In the genomic region with DNA sequence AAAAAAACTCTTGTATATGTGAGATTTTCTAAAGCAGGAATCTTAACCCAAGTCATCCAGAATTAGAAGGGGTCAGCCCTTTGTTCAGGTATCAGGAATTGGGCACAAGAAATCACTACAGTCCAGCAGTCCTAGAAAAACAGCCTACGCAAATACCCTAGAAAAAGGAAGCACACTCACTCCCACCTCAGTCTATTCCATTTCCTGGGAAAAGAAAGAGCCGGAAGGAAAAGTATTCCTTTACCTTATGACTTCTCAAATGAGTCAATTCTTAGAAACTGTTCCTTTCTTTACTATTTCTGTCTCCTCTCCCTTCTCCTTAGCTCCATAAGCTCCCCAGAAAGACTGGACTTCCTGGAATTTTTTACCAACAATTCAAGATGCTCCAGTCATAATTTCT, we compare ENCODE assay signal across 15 cellular contexts.
DNase-seq lines count a peak whose midpoint lies in the region; ATAC-seq and TF ChIP-seq lines count a peak whose summit lies in the region.
"Had no signal": no experiment of that assay in that cellular context is flagged by ENCODE, and none has a peak within 500 bp of the region (broad histone marks: within the 10 kb centered on the region; RNA-seq: fewer than 3 reads in every experiment).

No MANE protein-coding gene starts in this region.

- no peaks in the 10 kb centered on the region for H3K79me2 ChIP-seq in OCI-LY7 (ENCODE audit: insufficient read depth, low read depth, low read length)
- H3K79me2 ChIP-seq in neural progenitor cell (ENCODE audit: low read depth) = no peaks in the 10 kb centered on the region

- H3K27me3 ChIP-seq in neural progenitor cell (no peaks in the 10 kb centered on the region), right lobe of liver (no peaks in the 10 kb centered on the region)
- H3K27me3 ChIP-seq: BLaER1 treated with 17β-estradiol and CSF1 and Interleukin-3, amounts not matched to agents 10 nM and 100 nM had no signal

- no peak overlapping the region for H3K4me3 ChIP-seq in OCI-LY7 (ENCODE audit: low read depth, low read length, poor library complexity, severe bottlenecking)
- no peak overlapping the region for H3K4me3 ChIP-seq in neural progenitor cell
- no peak overlapping the region for H3K4me3 ChIP-seq in right lobe of liver
- H3K4me3 ChIP-seq: BLaER1 treated with 17β-estradiol and CSF1 and Interleukin-3, amounts not matched to agents 10 nM and 100 nM; GM12878; HAP-1 had no signal

- TF ChIP-seq CTCF in OCI-LY7 (conservative IDR thresholded peaks at IDR 0.05; ENCODE audit: low read length) (no peak), neural progenitor cell (IDR thresholded peaks at IDR 0.05) (no peak), right lobe of liver (IDR thresholded peaks at IDR 0.05) (no peak)

- CTCF ChIA-PET in OCI-LY7 (lab: Charles Lee; ENCODE audit: unreplicated experiment) = no interaction called here

- H4K20me1 ChIP-seq in OCI-LY7 (ENCODE audit: insufficient read depth, low read length) (no peaks in the 10 kb centered on the region), neural progenitor cell (ENCODE audit: low read depth) (no peaks in the 10 kb centered on the region)
- H4K20me1 ChIP-seq: BLaER1 treated with 17β-estradiol and CSF1 and Interleukin-3, amounts not matched to agents 10 nM and 100 nM had no signal

- H3K27me3 Mint-ChIP-seq in neural progenitor cell (ENCODE audit: insufficient read depth, low read depth) = peaks cover 8% of the 10 kb centered on the region
- H3K27me3 Mint-ChIP-seq: B cell had no signal

- no peak overlapping the region for H3K27ac Mint-ChIP-seq in neural progenitor cell
- H3K27ac Mint-ChIP-seq: B cell; CD8-positive, alpha-beta T cell had no signal

- no TSS peak for BruUV-seq in OCI-LY7 (replicated peaks; lab: Mats Ljungman, UMichigan)

- H3K4me3 Mint-ChIP-seq in neural progenitor cell = no peak overlapping the region
- H3K4me3 Mint-ChIP-seq: B cell; CD8-positive, alpha-beta T cell had no signal

- no peak for DNase-seq in OCI-LY7 (ENCODE audit: low spot score)
- peak; percentile 38 for DNase-seq in dermis blood vessel endothelial cell
- no peak for DNase-seq in neural progenitor cell (ENCODE audit: low spot score)
- DNase-seq in right lobe of liver = no peak
- DNase-seq in NCI-H524 (lab: John Stamatoyannopoulos, UW) = no peak
- no peak for DNase-seq in NCI-H2081 treated with DMSO at 0.1 percent for 48 hours (lab: John Stamatoyannopoulos, UW)
- DNase-seq: Calu3; CD8-positive, alpha-beta T cell; DMS53; DND-41; EL had no signal

- intact Hi-C loops in OCI-LY7 (cut with micrococcal nuclease; ENCODE audit: unreplicated experiment) = no loop called here
- intact Hi-C loops in right lobe of liver (cut with DNase I) = loop anchor here in 1 of 2 donors (10.0 kb wide), 1 partner anchor 80 kb away; the partner anchor contains the start of gene CTNNA3

- H3K9me3 Mint-ChIP-seq in neural progenitor cell = no peaks in the 10 kb centered on the region
- H3K9me3 Mint-ChIP-seq: CD8-positive, alpha-beta T cell had no signal

- H3K36me3 ChIP-seq in OCI-LY7 (ENCODE audit: insufficient read depth, low read length) (no peaks in the 10 kb centered on the region), neural progenitor cell (no peaks in the 10 kb centered on the region), right lobe of liver (no peaks in the 10 kb centered on the region)
- H3K36me3 ChIP-seq: BLaER1 treated with 17β-estradiol and CSF1 and Interleukin-3, amounts not matched to agents 10 nM and 100 nM; HAP-1 had no signal

- H3K27ac ChIP-seq in OCI-LY7 (ENCODE audit: low read depth, low read length, poor library complexity, severe bottlenecking) = no peak overlapping the region
- no peak overlapping the region for H3K27ac ChIP-seq in neural progenitor cell
- no peak overlapping the region for H3K27ac ChIP-seq in right lobe of liver
- H3K27ac ChIP-seq: BLaER1 treated with 17β-estradiol and CSF1 and Interleukin-3, amounts not matched to agents 10 nM and 100 nM had no signal

- H3F3A ChIP-seq in neural progenitor cell (ENCODE audit: low read depth) = no peaks in the 10 kb centered on the region

- H3K9me3 ChIP-seq in OCI-LY7 (ENCODE audit: low read length) (no peaks in the 10 kb centered on the region; the same call in 1 of the 2 replicates), neural progenitor cell (ENCODE audit: low read depth) (no peaks in the 10 kb centered on the region), right lobe of liver (no peaks in the 10 kb centered on the region)
- H3K9me3 ChIP-seq: BLaER1 treated with 17β-estradiol and CSF1 and Interleukin-3, amounts not matched to agents 10 nM and 100 nM; HAP-1 had no signal

- H3K9ac ChIP-seq in neural progenitor cell = no peak overlapping the region
- H3K9ac ChIP-seq: BLaER1 treated with 17β-estradiol and CSF1 and Interleukin-3, amounts not matched to agents 10 nM and 100 nM had no signal

- H3K4me1 ChIP-seq in OCI-LY7 (ENCODE audit: insufficient read depth, low read length, poor library complexity, severe bottlenecking) (peaks cover 59% of the 10 kb centered on the region), neural progenitor cell (no peaks in the 10 kb centered on the region), right lobe of liver (no peaks in the 10 kb centered on the region)
- H3K4me1 ChIP-seq: HAP-1 had no signal

- no peak for ATAC-seq in right lobe of liver
- ATAC-seq: CD8-positive, alpha-beta T cell; GM12878 had no signal

- no peaks in the 10 kb centered on the region for H3K9me2 ChIP-seq in OCI-LY7 (ENCODE audit: insufficient read depth, low read length)

- H3K36me3 Mint-ChIP-seq in neural progenitor cell = no peaks in the 10 kb centered on the region
- H3K36me3 Mint-ChIP-seq: CD8-positive, alpha-beta T cell had no signal

- peaks cover 6% of the 10 kb centered on the region for H3K4me1 Mint-ChIP-seq in neural progenitor cell

- TF ChIP-seq POLR2A in right lobe of liver (IDR thresholded peaks at IDR 0.05) = no peak

- peak overlapping the region; percentile 1; the same call in 1 of the 2 replicates for H2AFZ ChIP-seq in OCI-LY7 (ENCODE audit: low read length)
- H2AFZ ChIP-seq in neural progenitor cell (replicated peaks) = peak overlapping the region; percentile 53

- POLR2A ChIA-PET in OCI-LY7 (lab: Charles Lee) = interaction anchor here (0.7 to 1.0 kb wide), 4 partner anchors 41 to 525 kb away, joined by 3 to 7 read pairs (median 6); no protein-coding TSS in a partner anchor

- H3K4me2 ChIP-seq in OCI-LY7 (ENCODE audit: low read length) (no peak overlapping the region), neural progenitor cell (no peak overlapping the region)
- H3K4me2 ChIP-seq: BLaER1 treated with 17β-estradiol and CSF1 and Interleukin-3, amounts not matched to agents 10 nM and 100 nM had no signal

- WGBS in right lobe of liver (ENCODE audit: insufficient coverage, low coverage, low lambda C conversion rate, missing lambda C conversion rate) = 51% methylated on average over 2 of the region's 2 CpGs
